In genomic region chr7:140229591-140230516, GRCh38 we compare ENCODE assay signal across 8 cellular contexts. TPM values are rescaled to one million over a fixed set of nuclear protein-coding genes. Genes with fewer than 3 reads are reported as not detected.
DNase-seq lines count a peak whose midpoint lies in the region; TF ChIP-seq lines count a peak whose summit lies in the region.

No MANE protein-coding gene starts in this region.

- H3K9ac ChIP-seq in HUES6 (ENCODE audit: low read length) (no peak overlapping the region), rectal smooth muscle tissue (ENCODE audit: low read length) (peak overlapping the region; percentile 30)

- DNase-seq in COLO668 (lab: John Stamatoyannopoulos, UW; ENCODE audit: unreplicated experiment) (peak; percentile 70), activated T-cell treated with anti-CD3 and anti-CD28 coated beads for 4 hours (peak; percentile 40), fibroblast of villous mesenchyme (ENCODE audit: low read depth) (no peak), G401 (ENCODE audit: low spot score) (no peak), RWPE1 (ENCODE audit: low spot score) (no peak), hippocampal formation (lab: John Stamatoyannopoulos, UW) (no peak)

- H3K27me3 ChIP-seq in HUES6 (ENCODE audit: control insufficient read depth, insufficient read depth, low read length) (peaks cover 21% of the 10 kb centered on the region; the same call in 1 of the 2 replicates), rectal smooth muscle tissue (ENCODE audit: control insufficient read depth, insufficient read depth, low read length) (peaks cover 3% of the 10 kb centered on the region)

- H3K27ac ChIP-seq in HUES6 (ENCODE audit: low read depth, low read length) (no peak overlapping the region), rectal smooth muscle tissue (ENCODE audit: low read depth, low read length) (no peak overlapping the region), RWPE1 (no peak overlapping the region)

- POLR2A ChIA-PET in RWPE1 (lab: Yijun Ruan, JAX; ENCODE audit: low non-redundant PET) = no interaction called here

- H3K9me3 ChIP-seq in HUES6 (ENCODE audit: control insufficient read depth, insufficient read depth, low read depth, low read length) = no peaks in the 10 kb centered on the region

- in situ Hi-C loops in G401 (cut with HindIII; ENCODE audit: low sequenced_read_pairs) = no loop called here

- H3K4me1 ChIP-seq in HUES6 (ENCODE audit: control insufficient read depth, insufficient read depth, low read length) (peaks cover 12% of the 10 kb centered on the region), rectal smooth muscle tissue (ENCODE audit: control insufficient read depth, insufficient read depth, low read length) (peaks cover 2% of the 10 kb centered on the region)

- CTCF ChIA-PET in RWPE1 (lab: Yijun Ruan, JAX) = interaction anchor here (0.6 kb wide), 1 partner anchor 684 kb away, joined by 3 read pairs; no protein-coding TSS in a partner anchor

- H3K36me3 ChIP-seq in HUES6 (ENCODE audit: control insufficient read depth, insufficient read depth, low read length) (no peaks in the 10 kb centered on the region), rectal smooth muscle tissue (ENCODE audit: control insufficient read depth, insufficient read depth, low read length) (no peaks in the 10 kb centered on the region)

- TF ChIP-seq CTCF in fibroblast of villous mesenchyme (IDR thresholded peaks at IDR 0.05; ENCODE audit: insufficient read depth, low read depth, low read length) = no peak
- no peak for TF ChIP-seq CTCF in RWPE1 (conservative IDR thresholded peaks at IDR 0.05; ENCODE audit: low read depth)

- H3K4me3 ChIP-seq in HUES6 (ENCODE audit: low read depth, low read length) (peak overlapping the region; percentile 65), fibroblast of villous mesenchyme (ENCODE audit: low read depth, low read length) (peak overlapping the region; percentile 29), rectal smooth muscle tissue (ENCODE audit: low read length) (peak overlapping the region; percentile 93)

RNA-seq across cellular contexts. Expression of gene KDM7A, which starts 53.1 kb away (rescaled TPM):
- total RNA-seq in fibroblast of villous mesenchyme = 3.9 and 4.5 TPM in 2 replicates
- total RNA-seq in G401 (2014; rRNA removed; shearing (Covaris generic)) = 1.2 and 2.2 TPM in 2 replicates

Comparison
In these comparisons a context has a peak if more than half of its experiments do, and no peak if none do; other contexts are left out.
1. DNase-seq: peak in COLO668 (single experiment) and activated T-cell treated with anti-CD3 and anti-CD28 coated beads for 4 hours (single experiment); none in fibroblast of villous mesenchyme (single experiment), G401 (single experiment), RWPE1 (single experiment) and hippocampal formation (0 of 2).
2. H3K4me3 ChIP-seq: peak in every context shown above with its lines; median percentile 93 in rectal smooth muscle tissue; 65 in HUES6; 29 in fibroblast of villous mesenchyme.